8 cellular contexts compared by ENCODE assay signal in the genomic region with DNA sequence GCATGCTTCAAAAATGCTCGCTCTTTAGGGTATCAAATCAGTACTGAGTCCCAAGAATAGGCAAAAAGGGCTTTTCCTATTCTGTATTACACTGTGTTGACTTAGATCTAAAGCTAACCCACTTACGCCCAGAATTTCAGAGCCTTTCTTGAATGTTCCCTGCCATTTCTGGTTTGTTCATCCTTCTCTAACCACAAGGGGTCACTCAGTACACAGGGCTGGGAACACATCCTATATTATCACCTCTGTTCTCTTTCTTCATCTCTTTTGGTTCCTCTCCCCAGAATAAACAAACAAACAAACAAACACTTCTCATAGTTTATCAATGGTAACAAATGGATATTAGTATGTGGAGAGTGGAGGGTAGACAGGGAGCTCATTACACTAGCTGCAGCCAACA. TPM values are rescaled to one million over a fixed set of nuclear protein-coding genes. Genes with fewer than 3 reads are reported as not detected.
DNase-seq lines count a peak whose midpoint lies in the region; ATAC-seq and TF ChIP-seq lines count a peak whose summit lies in the region.

No MANE protein-coding gene starts in this region.

- no peak overlapping the region for H3K4ac ChIP-seq in H9 (ENCODE audit: low read depth, low read length)

- no peaks in the 10 kb centered on the region for H3K9me3 ChIP-seq in H9 (ENCODE audit: control insufficient read depth, low read depth, low read length)
- H3K9me3 ChIP-seq in OCI-LY3 (ENCODE audit: insufficient read depth, low read length): no peaks in the 10 kb centered on the region
- H3K9me3 ChIP-seq in fibroblast of lung (ENCODE audit: control insufficient read depth, insufficient read depth, low read depth, low read length): no peaks in the 10 kb centered on the region
- no peaks in the 10 kb centered on the region for H3K9me3 ChIP-seq in smooth muscle cell (replicated peaks; ENCODE audit: low read depth)
- H3K9me3 ChIP-seq in upper lobe of left lung: no peaks in the 10 kb centered on the region

- no peak for ATAC-seq in upper lobe of left lung (ENCODE audit: low FRiP score in 2 of 2)

- no peak overlapping the region for H3K27ac ChIP-seq in H9 (ENCODE audit: insufficient read length, low read depth, low read length)
- no peak overlapping the region for H3K27ac ChIP-seq in OCI-LY3 (ENCODE audit: low read length)
- no peak overlapping the region for H3K27ac ChIP-seq in fibroblast of lung (ENCODE audit: insufficient read depth, low read length)
- no peak overlapping the region for H3K27ac ChIP-seq in smooth muscle cell (ENCODE audit: low read depth)
- H3K27ac ChIP-seq in upper lobe of left lung: no peak overlapping the region

- H3K79me2 ChIP-seq in H9 (ENCODE audit: insufficient read depth, low read length) (no peaks in the 10 kb centered on the region), OCI-LY3 (ENCODE audit: low read length) (no peaks in the 10 kb centered on the region), fibroblast of lung (ENCODE audit: control insufficient read depth, insufficient read depth, low read length) (no peaks in the 10 kb centered on the region), smooth muscle cell (ENCODE audit: low read depth) (no peaks in the 10 kb centered on the region)

- H4K20me1 ChIP-seq in H9 (ENCODE audit: control insufficient read depth, insufficient read depth, insufficient read length) (no peaks in the 10 kb centered on the region), OCI-LY3 (ENCODE audit: insufficient read depth, low read length) (no peaks in the 10 kb centered on the region), fibroblast of lung (ENCODE audit: control insufficient read depth, extremely low read depth, insufficient read depth, low read length) (no peaks in the 10 kb centered on the region), smooth muscle cell (ENCODE audit: low read depth) (no peaks in the 10 kb centered on the region)

- no peak overlapping the region for H3K18ac ChIP-seq in H9 (ENCODE audit: insufficient read length, low read depth, low read length)

- H3K27me3 ChIP-seq in H9 (ENCODE audit: insufficient read depth, low read length): no peaks in the 10 kb centered on the region
- H3K27me3 ChIP-seq in OCI-LY3 (ENCODE audit: low read depth, low read length): no peaks in the 10 kb centered on the region
- no peaks in the 10 kb centered on the region for H3K27me3 ChIP-seq in fibroblast of lung (ENCODE audit: control insufficient read depth, insufficient read depth, low read length)
- H3K27me3 ChIP-seq in smooth muscle cell (ENCODE audit: low read depth): no peaks in the 10 kb centered on the region
- H3K27me3 ChIP-seq in upper lobe of left lung: no peaks in the 10 kb centered on the region

- no CpG with 5 or more reads among the region's 2 CpGs for WGBS in H9 (ENCODE audit: extremely low coverage, insufficient read length, low lambda C conversion rate)
- 37% methylated on average over 2 of the region's 2 CpGs for WGBS in smooth muscle cell (ENCODE audit: low lambda C conversion rate)
- 32 to 45% methylated on average over 2 of the region's 2 CpGs for WGBS in upper lobe of left lung, 2 donors

- no peak overlapping the region for H3K56ac ChIP-seq in H9 (ENCODE audit: insufficient read length, low read depth, low read length)

- no peak overlapping the region for H2BK120ac ChIP-seq in H9 (ENCODE audit: low read depth, low read length, poor library complexity, severe bottlenecking)

- TF ChIP-seq CTCF in CD14-positive monocyte (IDR thresholded peaks at IDR 0.05) (peak; percentile 24), H9 (conservative IDR thresholded peaks at IDR 0.05) (peak; percentile 69), OCI-LY3 (IDR thresholded peaks at IDR 0.05; ENCODE audit: low read depth, low read length) (peak; percentile 73), fibroblast of lung (conservative IDR thresholded peaks at IDR 0.05 in 1 of 2, IDR thresholded peaks at IDR 0.05 in 1 of 2; ENCODE audit: low read depth in 1 of 2, low read length in 2 of 2) (peak; percentile 53 to 58), smooth muscle cell (IDR thresholded peaks at IDR 0.05; ENCODE audit: borderline replicate concordance, insufficient read depth, poor library complexity, severe bottlenecking) (peak; percentile 41), upper lobe of left lung (IDR thresholded peaks at IDR 0.05) (peak in 3 of 6 experiments; percentile 10 to 47 (median 41))

- H3K4me1 ChIP-seq in H9 (ENCODE audit: insufficient read depth, low read length): no peaks in the 10 kb centered on the region
- H3K4me1 ChIP-seq in OCI-LY3 (ENCODE audit: low read length): no peaks in the 10 kb centered on the region
- no peaks in the 10 kb centered on the region for H3K4me1 ChIP-seq in fibroblast of lung (ENCODE audit: control insufficient read depth, extremely low read depth, insufficient read depth, low read length)
- H3K4me1 ChIP-seq in smooth muscle cell (ENCODE audit: low read depth): no peaks in the 10 kb centered on the region
- no peaks in the 10 kb centered on the region for H3K4me1 ChIP-seq in upper lobe of left lung

- no peak overlapping the region for H2BK5ac ChIP-seq in H9 (ENCODE audit: insufficient read length, low read length)

- no peak overlapping the region for H2AK5ac ChIP-seq in H9 (ENCODE audit: insufficient read length, low read length)

- no peak for TF ChIP-seq EP300 in upper lobe of left lung (IDR thresholded peaks at IDR 0.05)

- H3K4me1 Mint-ChIP-seq in CD14-positive monocyte: no peaks in the 10 kb centered on the region
- H3K4me1 Mint-ChIP-seq in H9: no peaks in the 10 kb centered on the region

- H3K23ac ChIP-seq in H9 (ENCODE audit: insufficient read length, low read depth, low read length): no peak overlapping the region

- no peak overlapping the region for H3K4me2 ChIP-seq in H9 (ENCODE audit: insufficient read depth, insufficient read length, low read length)
- H3K4me2 ChIP-seq in OCI-LY3 (ENCODE audit: low read length): no peak overlapping the region
- H3K4me2 ChIP-seq in fibroblast of lung (ENCODE audit: extremely low read depth, insufficient read depth, low read length): no peak overlapping the region
- no peak overlapping the region for H3K4me2 ChIP-seq in smooth muscle cell

- H3K27me3 Mint-ChIP-seq in CD14-positive monocyte (ENCODE audit: low read depth in 3 of 3) (peaks cover 1 to 4% (median 3%) of the 10 kb centered on the region in 3 donors), H9 (ENCODE audit: low read depth) (no peaks in the 10 kb centered on the region)

- H2AFZ ChIP-seq in H9 (ENCODE audit: low read length) (no peak overlapping the region), OCI-LY3 (ENCODE audit: low read depth, low read length) (no peak overlapping the region), fibroblast of lung (ENCODE audit: low read length) (no peak overlapping the region), smooth muscle cell (ENCODE audit: low read depth) (no peak overlapping the region)

- no peaks in the 10 kb centered on the region for H3F3A ChIP-seq in smooth muscle cell (ENCODE audit: low read depth)

- H4K8ac ChIP-seq in H9 (replicated peaks; ENCODE audit: insufficient read length, low read depth, low read length): no peak overlapping the region

- H3K9me3 Mint-ChIP-seq in CD14-positive monocyte (no peaks in the 10 kb centered on the region), H9 (peaks cover 0 to 33% of the 10 kb centered on the region in 2 experiments; a peak in 2 of 5 replicates)

- H3K36me3 Mint-ChIP-seq in CD14-positive monocyte (no peaks in the 10 kb centered on the region), H9 (ENCODE audit: insufficient read depth in 1 of 3, low read depth in 3 of 3) (no peaks in the 10 kb centered on the region; a peak in 1 of 7 replicates)

- no peak overlapping the region for H3K4me3 Mint-ChIP-seq in CD14-positive monocyte
- no peak overlapping the region for H3K4me3 Mint-ChIP-seq in H9

- H3K23me2 ChIP-seq in H9 (ENCODE audit: insufficient read length, low read depth, low read length, poor library complexity, severe bottlenecking): no peaks in the 10 kb centered on the region

- H3K36me3 ChIP-seq in OCI-LY3 (replicated peaks; ENCODE audit: low read depth, low read length): no peaks in the 10 kb centered on the region
- no peaks in the 10 kb centered on the region for H3K36me3 ChIP-seq in fibroblast of lung (ENCODE audit: control insufficient read depth, insufficient read depth, low read length)
- H3K36me3 ChIP-seq in smooth muscle cell (ENCODE audit: low read depth): no peaks in the 10 kb centered on the region
- H3K36me3 ChIP-seq in upper lobe of left lung: no peaks in the 10 kb centered on the region

- H2BK20ac ChIP-seq in H9 (ENCODE audit: low read depth, low read length, poor library complexity, severe bottlenecking): no peak overlapping the region

- DNase-seq in CD14-positive monocyte (ENCODE audit: low spot score) (no peak), H9 (no peak), fibroblast of lung (ENCODE audit: low read depth in 2 of 2) (peak; percentile 13 to 45), smooth muscle cell (lab: John Stamatoyannopoulos, UW; ENCODE audit: unreplicated experiment) (no peak), NCI-H128 (lab: John Stamatoyannopoulos, UW; ENCODE audit: unreplicated experiment) (no peak), upper lobe of left lung (no peak)
- no peak for DNase-seq in activated effector memory CD4-positive, alpha-beta T cell treated with anti-CD3 and anti-CD28 coated beads, Interleukin-2, amount 50 U/mL, for 16 hours

- H3K79me1 ChIP-seq in H9 (ENCODE audit: insufficient read depth, low read depth, low read length, poor library complexity, severe bottlenecking): no peaks in the 10 kb centered on the region

- H3K4me3 ChIP-seq in OCI-LY3 (ENCODE audit: low read length): no peak overlapping the region
- no peak overlapping the region for H3K4me3 ChIP-seq in fibroblast of lung (replicated peaks in 1 of 4; ENCODE audit: control extremely low read depth in 1 of 4, insufficient read depth in 1 of 4, low read depth in 3 of 4, low read length in 4 of 4)
- no peak overlapping the region for H3K4me3 ChIP-seq in smooth muscle cell
- H3K4me3 ChIP-seq in upper lobe of left lung: no peak overlapping the region

- no peak overlapping the region for H2BK12ac ChIP-seq in H9 (ENCODE audit: insufficient read length, low read depth, low read length)

- H3K14ac ChIP-seq in H9 (ENCODE audit: insufficient read depth, low read length): no peak overlapping the region

- H2BK15ac ChIP-seq in H9 (ENCODE audit: low read depth, low read length): no peak overlapping the region

- TF ChIP-seq POLR2A in upper lobe of left lung (IDR thresholded peaks at IDR 0.05): no peak

- intact Hi-C loops in CD14-positive monocyte (cut with micrococcal nuclease): no loop called here

- no peak overlapping the region for H3T11ph ChIP-seq in H9 (ENCODE audit: low read length)

- H3K9ac ChIP-seq in H9 (ENCODE audit: extremely low read depth, insufficient read length, low read length): no peak overlapping the region
- no peak overlapping the region for H3K9ac ChIP-seq in OCI-LY3 (ENCODE audit: low read length)
- no peak overlapping the region for H3K9ac ChIP-seq in fibroblast of lung (ENCODE audit: insufficient read depth, low read length)
- no peak overlapping the region for H3K9ac ChIP-seq in smooth muscle cell (ENCODE audit: low read depth)

- H3K27ac Mint-ChIP-seq in CD14-positive monocyte (no peak overlapping the region), H9 (no peak overlapping the region)

- no peak overlapping the region for H4K91ac ChIP-seq in H9 (ENCODE audit: insufficient read length, low read depth, low read length)

- H4K5ac ChIP-seq in H9 (ENCODE audit: insufficient read length, low read depth, low read length): no peak overlapping the region

RNA-seq across cellular contexts. Expression of a gene that starts 25.5 kb away (rescaled TPM):
- under 1 TPM; 0.06 to 0.10 TPM for polyA plus RNA-seq in CD14-positive monocyte
- total RNA-seq in H9 (2021): 3.0 and 4.3 TPM in 2 replicates
- 43.7 and 44.8 TPM in 2 replicates for total RNA-seq in fibroblast of lung
- 24.5 and 27.5 TPM in 2 replicates for polyA plus RNA-seq in fibroblast of lung
- 20.3 and 20.4 TPM in 2 replicates for polyA plus RNA-seq in fibroblast of lung (2012)
- polyA minus RNA-seq in fibroblast of lung (ENCODE audit: low replicate concordance): 9.3 and 12.3 TPM in 2 replicates
- total RNA-seq in smooth muscle cell: 33.8 and 38.6 TPM in 2 replicates
- polyA plus RNA-seq in smooth muscle cell: 22.9 and 27.1 TPM in 2 replicates
- 10 to 100 TPM; 10.3 to 23.0 (median 16.3) TPM for total RNA-seq in upper lobe of left lung

Comparison
In these comparisons a context has a peak if more than half of its experiments do, and no peak if none do; other contexts are left out.
1. DNase-seq: peak in fibroblast of lung (2 of 2); none in CD14-positive monocyte (single experiment), H9 (single experiment), smooth muscle cell (single experiment), NCI-H128 (single experiment), upper lobe of left lung (0 of 2) and activated effector memory CD4-positive, alpha-beta T cell treated with anti-CD3 and anti-CD28 coated beads, Interleukin-2, amount 50 U/mL, for 16 hours (single experiment).